Comparison of ENCODE assay signal across 1 cellular context in the genomic region with DNA sequence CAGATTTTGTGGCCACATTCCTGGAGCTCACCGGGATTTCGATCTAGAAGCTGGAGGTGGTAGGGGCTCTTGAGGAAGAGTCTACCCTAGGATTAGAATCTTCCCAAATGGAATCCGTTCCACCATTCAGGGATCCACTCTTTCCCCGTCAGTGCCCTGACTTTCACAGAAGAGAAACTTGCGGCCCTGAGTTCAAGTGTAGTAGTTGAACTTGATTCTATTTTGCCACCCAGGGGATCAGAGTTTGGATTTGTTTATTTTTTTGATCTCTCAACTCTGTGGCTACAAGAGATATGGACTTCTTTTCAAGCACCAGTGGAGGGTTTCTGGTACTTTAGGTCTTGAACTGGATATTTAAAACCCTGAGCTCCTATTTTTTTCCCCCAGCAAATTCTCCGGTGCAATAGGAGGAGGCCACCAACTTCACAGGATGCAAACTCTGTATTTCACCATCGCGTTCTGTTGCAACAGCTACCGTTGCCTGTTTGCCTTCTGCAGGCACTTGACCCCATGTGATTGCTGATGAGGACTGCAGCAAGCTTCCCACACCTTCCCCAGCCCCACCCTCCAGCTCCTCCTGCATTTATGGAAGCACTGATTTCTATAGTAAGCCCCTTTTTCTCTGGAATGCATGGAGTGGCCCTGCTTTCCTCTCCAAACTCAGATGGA.
TF ChIP-seq lines count a peak whose summit lies in the region.

No MANE protein-coding gene starts in this region.

TF ChIP-seq in K562, 482 proteins besides CTCF, POLR2A, EP300 and RAD21:
- TF ChIP-seq CEBPB (tag; IDR thresholded peaks at IDR 0.05) (peak; percentile 52; the same call in 1 of the 2 replicates), KLF13 (tag; IDR thresholded peaks at IDR 0.05; ENCODE audit: borderline replicate concordance, low read depth) (no peak), CEBPG (CRISPR knock-in tag; IDR thresholded peaks at IDR 0.05) (no peak), CEBPG (tag; conservative IDR thresholded peaks at IDR 0.05 in 1 of 2, IDR thresholded peaks at IDR 0.05 in 1 of 2) (peak; percentile 43 to 50; a peak in 2 of 4 replicates)
